Comparison of ENCODE assay signal across 22 cellular contexts in the genomic region with DNA sequence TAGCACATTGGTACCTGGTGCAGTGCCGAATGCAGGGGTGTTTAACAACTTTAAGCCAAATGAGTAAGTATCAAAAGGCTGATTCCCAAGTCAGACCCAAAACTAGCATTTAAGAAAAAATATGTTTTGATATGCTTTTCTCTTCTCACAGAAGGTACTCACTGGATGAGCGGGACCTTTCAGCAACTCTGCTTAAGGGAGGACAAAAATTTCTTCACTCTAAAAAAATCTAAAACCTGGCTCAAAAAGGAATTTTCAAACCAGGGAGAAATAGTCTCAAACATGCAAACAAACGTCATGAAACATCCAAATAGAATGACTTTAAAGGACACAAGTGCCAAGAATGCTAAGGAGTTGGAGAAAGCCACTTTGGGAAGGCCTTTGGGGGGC.
DNase-seq lines count a peak whose midpoint lies in the region; ATAC-seq and TF ChIP-seq lines count a peak whose summit lies in the region.
"Had no signal": no experiment of that assay in that cellular context is flagged by ENCODE, and none has a peak within 500 bp of the region (broad histone marks: within the 10 kb centered on the region; RNA-seq: fewer than 3 reads in every experiment).

No MANE protein-coding gene starts in this region.

- H3K4me1 ChIP-seq in heart right ventricle, result peaks cover 0 to 11% (median 0%) of the 10 kb centered on the region in 9 donors
- H3K4me1 ChIP-seq in right cardiac atrium (ENCODE audit: control insufficient read depth, insufficient read depth, low read length), result no peaks in the 10 kb centered on the region
- H3K4me1 ChIP-seq in subcutaneous abdominal adipose tissue (ENCODE audit: control insufficient read depth in 5 of 5, insufficient read depth in 5 of 5, low read length in 5 of 5), result peaks cover 0 to 20% (median 15%) of the 10 kb centered on the region in 5 donors
- H3K4me1 ChIP-seq in HAP-1, result no peaks in the 10 kb centered on the region
- H3K4me1 ChIP-seq: parathyroid adenoma, SJSA1 had no signal

- H3K9me3 ChIP-seq in heart right ventricle (no peaks in the 10 kb centered on the region), right cardiac atrium (ENCODE audit: control insufficient read depth, low read length) (no peaks in the 10 kb centered on the region), subcutaneous abdominal adipose tissue (ENCODE audit: control insufficient read depth in 5 of 5, low read length in 5 of 5) (no peaks in the 10 kb centered on the region), HAP-1 (no peaks in the 10 kb centered on the region)
- H3K9me3 ChIP-seq: SJSA1 had no signal

- DNase-seq in heart right ventricle (peak in 1 of 2 donors; percentile 7), Right ventricle myocardium superior (no peak), right cardiac atrium (peak in 2 of 3 donors; percentile 12 to 55), HAP-1 (ENCODE audit: low spot score in 2 of 2) (no peak)
- no peak for DNase-seq in stimulated activated CD4-positive, alpha-beta T cell treated with anti-CD3 and anti-CD28 coated beads, Interleukin-12 subunit alpha, Interleukin-12 subunit beta, amount 100 ng/mL, for 4 hours
- DNase-seq: activated CD4-positive, alpha-beta memory T cell treated with anti-CD3 and anti-CD28 coated beads, Interleukin-2, amount 10 ng/mL, durations not matched to agents 7 days and 5 days; activated CD4-positive, CD25-positive, alpha-beta regulatory T cell treated with anti-CD3 and anti-CD28 coated beads, Interleukin-2, amount 50 U/mL, for 72 hours; CD8-positive, alpha-beta memory T cell; cerebellar nuclear complex; DMS153; Kasumi-1; NCI-H1048; NCI-H187 treated with DMSO at 0.1 percent for 48 hours; NCI-H526; T-cell had no signal

- 62 to 67% methylated on average over 3 of the region's 3 CpGs for WGBS in heart right ventricle, 2 donors
- 52% methylated on average over 3 of the region's 3 CpGs for WGBS in right cardiac atrium

- TF ChIP-seq CTCF in heart right ventricle (IDR thresholded peaks at IDR 0.05), result no peak

- intact Hi-C loops in heart right ventricle (cut with DNase I) (no loop called here), Right ventricle myocardium superior (cut with DNase I) (no loop called here), right cardiac atrium (cut with DNase I) (no loop called here)

- H3K27ac ChIP-seq in heart right ventricle (peak overlapping the region in 6 of 10 donors; percentile 17 to 55 (median 45)), right cardiac atrium (ENCODE audit: low read length) (no peak overlapping the region), subcutaneous abdominal adipose tissue (ENCODE audit: low read depth, low read length) (peak overlapping the region; percentile 10)
- H3K27ac ChIP-seq: epithelial cell of prostate, parathyroid adenoma, SJSA1 had no signal

- ATAC-seq in heart right ventricle, result peak in 3 of 8 donors; percentile 8 to 56 (median 11)
- no peak for ATAC-seq in Right ventricle myocardium superior (ENCODE audit: poor library complexity)
- peak; percentile 44 to 48 for ATAC-seq in right cardiac atrium
- ATAC-seq in HG02623 (IDR thresholded peaks at IDR 0.05; ENCODE audit: unreplicated experiment), result no peak
- ATAC-seq in GM18909 (IDR thresholded peaks at IDR 0.05; ENCODE audit: poor library complexity, unreplicated experiment), result no peak
- ATAC-seq: activated naive CD4-positive, alpha-beta T cell treated with anti-CD3 and anti-CD28 coated beads, Interleukin-2, amount 50 U/mL, for 72 hours; T-cell had no signal

- H3K36me3 ChIP-seq in heart right ventricle (no peaks in the 10 kb centered on the region), subcutaneous abdominal adipose tissue (ENCODE audit: control insufficient read depth in 5 of 5, insufficient read depth in 5 of 5, low read length in 5 of 5) (no peaks in the 10 kb centered on the region), HAP-1 (replicated peaks) (no peaks in the 10 kb centered on the region)
- H3K36me3 ChIP-seq: SJSA1 had no signal

- H3K4me3 ChIP-seq in heart right ventricle, result no peak overlapping the region
- no peak overlapping the region for H3K4me3 ChIP-seq in right cardiac atrium (ENCODE audit: low read length)
- no peak overlapping the region for H3K4me3 ChIP-seq in subcutaneous abdominal adipose tissue (ENCODE audit: low read depth in 1 of 5, low read length in 5 of 5)
- no peak overlapping the region for H3K4me3 ChIP-seq in HAP-1
- H3K4me3 ChIP-seq: SJSA1 had no signal

- in situ Hi-C loops in HAP-1 (cut with MboI; ENCODE audit: low sequenced_read_pairs), result no loop called here

- H3K27me3 ChIP-seq in heart right ventricle (no peaks in the 10 kb centered on the region), right cardiac atrium (ENCODE audit: control insufficient read depth, insufficient read depth) (no peaks in the 10 kb centered on the region), subcutaneous abdominal adipose tissue (ENCODE audit: control insufficient read depth in 5 of 5, insufficient read depth in 4 of 5, low read length in 5 of 5) (no peaks in the 10 kb centered on the region), HAP-1 (ENCODE audit: low read depth) (no peaks in the 10 kb centered on the region)
- H3K27me3 ChIP-seq: SJSA1 had no signal

- no peak overlapping the region for H3K9ac ChIP-seq in subcutaneous abdominal adipose tissue (ENCODE audit: low read length in 5 of 5)
- H3K9ac ChIP-seq: parathyroid adenoma had no signal

Comparison
In these comparisons a context has a peak if more than half of its experiments do, and no peak if none do; other contexts are left out.
1. ATAC-seq: peak in right cardiac atrium (2 of 2); none in Right ventricle myocardium superior (single experiment), HG02623 (single experiment) and GM18909 (single experiment).
2. DNase-seq: peak in right cardiac atrium (2 of 3); none in Right ventricle myocardium superior (single experiment), stimulated activated CD4-positive, alpha-beta T cell treated with anti-CD3 and anti-CD28 coated beads, Interleukin-12 subunit alpha, Interleukin-12 subunit beta, amount 100 ng/mL, for 4 hours (single experiment) and HAP-1 (0 of 2).